ENCODE assay signal across 22 cellular contexts in the genomic region with DNA sequence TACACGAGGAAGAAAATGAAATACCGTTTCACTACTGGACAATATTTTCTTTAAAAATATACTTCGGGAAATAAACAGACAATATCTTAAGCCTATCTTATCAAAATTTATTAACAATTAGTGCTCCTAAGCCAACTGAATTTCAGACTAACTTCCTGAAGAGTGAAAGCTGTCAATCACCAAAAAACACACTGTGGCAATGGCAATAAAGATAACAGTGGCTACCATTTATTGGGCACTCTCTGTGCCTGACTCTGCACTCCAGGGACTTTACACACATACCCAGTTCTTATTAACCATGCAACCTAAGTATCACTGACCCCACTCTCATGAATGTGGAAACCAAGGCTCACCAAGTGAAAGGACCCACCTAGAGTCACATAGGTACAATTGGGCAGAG.
"Had no signal": no experiment of that assay in that cellular context is flagged by ENCODE, and none has a peak within 500 bp of the region (broad histone marks: within the 10 kb centered on the region; RNA-seq: fewer than 3 reads in every experiment).

No MANE protein-coding gene starts in this region.

- H3K27ac ChIP-seq: adrenal gland, SJCRH30, SK-N-MC had no signal

- H3K4me3 ChIP-seq: adrenal gland, SJCRH30, SK-N-MC had no signal

- DNase-seq: activated B cell treated with CpG ODN at 0.5 μM for 24 hours; activated CD4-positive, alpha-beta memory T cell treated with anti-CD3 and anti-CD28 coated beads for 36 hours; activated CD4-positive, alpha-beta T cell treated with anti-CD3 and anti-CD28 coated beads for 4 hours; activated CD4-positive, alpha-beta T cell treated with anti-CD3 and anti-CD28 coated beads, Interleukin-2, amount 50 U/mL, for 1 hour; activated CD4-positive, CD25-positive, alpha-beta regulatory T cell treated with anti-CD3 and anti-CD28 coated beads, Interleukin-2, amount 50 U/mL, for 72 hours; activated CD8-positive, alpha-beta memory T cell treated with anti-CD3 and anti-CD28 coated beads, Interleukin-2, amount 50 U/mL, for 4 hours; activated gamma-delta T cell treated with Interleukin-2 at 50 U/mL for 16 hours; activated naive CD4-positive, alpha-beta T cell treated with anti-CD3 and anti-CD28 coated beads for 36 hours; activated T-cell treated with anti-CD3 and anti-CD28 coated beads for 4 hours; activated T-cell treated with anti-CD3 and anti-CD28 coated beads, Interleukin-2, amount 50 U/mL, for 4 hours; adrenal gland; central memory CD4-positive, alpha-beta T cell; NCI-H1105; NCI-H1417 treated with DMSO at 0.1 percent for 48 hours; NCI-H187 treated with DMSO at 0.1 percent for 48 hours; NCI-H2081 treated with DMSO at 0.1 percent for 48 hours; NCI-H226; NCI-H524 treated with DMSO at 0.1 percent for 48 hours; SHP77; SJCRH30 had no signal

- H3K27me3 ChIP-seq: adrenal gland, SJCRH30 had no signal

- H3K4me1 ChIP-seq: SJCRH30 had no signal

- H3K9me3 ChIP-seq: adrenal gland, SJCRH30 had no signal

- FAIRE-seq: astrocyte had no signal
